In genomic region chr17:15169676-15170075, GRCh38 we compare ENCODE assay signal across 26 cellular contexts.
A peak's percentile ranks its signal among the peaks of the same experiment; 100 is the strongest.
DNase-seq lines count a peak whose midpoint lies in the region; ATAC-seq, FAIRE-seq and TF ChIP-seq lines count a peak whose summit lies in the region.
"Had no signal": no experiment of that assay in that cellular context is flagged by ENCODE, and none has a peak within 500 bp of the region (broad histone marks: within the 10 kb centered on the region; RNA-seq: fewer than 3 reads in every experiment).

No MANE protein-coding gene starts in this region.

- H3K4me1 ChIP-seq in tibial artery: no peaks in the 10 kb centered on the region
- H3K4me1 ChIP-seq: stomach, transverse colon had no signal

- DNase-seq in AG09309 (ENCODE audit: low read depth): peak; percentile 32
- DNase-seq in HFF-Myc (ENCODE audit: extremely low read depth, low read depth): peak; percentile 67
- peak; percentile 6 for DNase-seq in astrocyte of the hippocampus (ENCODE audit: low read depth, low spot score)
- peak; percentile 39 for DNase-seq in iris pigment epithelial cell (ENCODE audit: low read depth)
- DNase-seq in urothelium cell line (ENCODE audit: low spot score): no peak
- no peak for DNase-seq in left colon
- no peak for DNase-seq in tibial artery
- DNase-seq: activated CD8-positive, alpha-beta T cell treated with anti-CD3 and anti-CD28 coated beads for 36 hours; activated gamma-delta T cell treated with Interleukin-2 at 50 U/mL for 16 hours; CD4-positive, alpha-beta T cell; cortex of kidney; endodermal cell; heart right ventricle; mucosa of descending colon; NCI-H1417; NCI-H524; posterior cingulate gyrus; stimulated activated CD4-positive, alpha-beta T cell treated with anti-CD3 and anti-CD28 coated beads, Interleukin-15, amount 100 ng/mL, for 24 hours; stomach; SW 1271; transverse colon had no signal

- H3K27ac ChIP-seq in tibial artery: no peak overlapping the region
- H3K27ac ChIP-seq: heart right ventricle, stomach, transverse colon had no signal

- no peaks in the 10 kb centered on the region for H3K27me3 ChIP-seq in tibial artery
- H3K27me3 ChIP-seq: heart right ventricle, transverse colon had no signal

- H3K36me3 ChIP-seq in tibial artery: no peaks in the 10 kb centered on the region
- H3K36me3 ChIP-seq: heart right ventricle, stomach, transverse colon had no signal

- no peak for FAIRE-seq in urothelium cell line (lab: Jason Lieb, UNC)
- FAIRE-seq: GM12891 had no signal

- H3K4me3 ChIP-seq in AG09309 (ENCODE audit: control insufficient read depth, low read depth, low read length) (no peak overlapping the region), HFF-Myc (replicated peaks; ENCODE audit: low read depth, low read length) (no peak overlapping the region), tibial artery (no peak overlapping the region)
- H3K4me3 ChIP-seq: heart right ventricle, mucosa of descending colon, stomach, transverse colon had no signal

- no peak for TF ChIP-seq CTCF in AG09309 (IDR thresholded peaks at IDR 0.05; ENCODE audit: control insufficient read depth, insufficient read depth, low read depth, low read length, missing control alignments)
- no peak for TF ChIP-seq CTCF in HFF-Myc (IDR thresholded peaks at IDR 0.05; ENCODE audit: low read depth, low read length, missing control alignments)
- TF ChIP-seq CTCF in tibial artery (IDR thresholded peaks at IDR 0.05): no peak

- intact Hi-C loops in left colon (cut with DNase I, micrococcal nuclease): loop anchor here in 1 of 2 donors (10.0 kb wide), 1 partner anchor 1575 kb away; no protein-coding TSS in a partner anchor
- intact Hi-C loops in tibial artery (cut with DNase I; ENCODE audit: low total_unique reads): no loop called here

- ATAC-seq in left colon (no peak), esophagus mucosa (no peak)
- ATAC-seq: activated CD4-positive, CD25-positive, alpha-beta regulatory T cell treated with anti-CD3 and anti-CD28 coated beads, Interleukin-2, amount 50 U/mL, for 24 hours; activated CD8-positive, alpha-beta T cell treated with anti-CD3 and anti-CD28 coated beads for 36 hours; heart right ventricle; mucosa of descending colon; Right ventricle myocardium inferior; sciatic nerve had no signal

- H3K9me3 ChIP-seq in tibial artery: no peaks in the 10 kb centered on the region
- H3K9me3 ChIP-seq: heart right ventricle, mucosa of descending colon, stomach, transverse colon had no signal

Comparison
In these comparisons a context has a peak if more than half of its experiments do, and no peak if none do; other contexts are left out.
1. DNase-seq: peak in AG09309 (single experiment), HFF-Myc (single experiment), astrocyte of the hippocampus (single experiment) and iris pigment epithelial cell (single experiment); none in urothelium cell line (single experiment), left colon (0 of 2) and tibial artery (0 of 2).